ENCODE assay signal across 8 cellular contexts in genomic region chr4:67327245-67327860, GRCh38.
DNase-seq lines count a peak whose midpoint lies in the region; ATAC-seq and TF ChIP-seq lines count a peak whose summit lies in the region.

No MANE protein-coding gene starts in this region.

- intact Hi-C loops in uterus (cut with DNase I; ENCODE audit: low total_unique reads), result no loop called here

- H3K4me3 ChIP-seq in fibroblast of villous mesenchyme (ENCODE audit: low read depth, low read length) (no peak overlapping the region), uterus (no peak overlapping the region)

- peak; percentile 25 for DNase-seq in Daoy (ENCODE audit: low read depth)
- DNase-seq in NCI-H748 treated with DMSO at 0.1 percent for 48 hours (lab: John Stamatoyannopoulos, UW), result peak; percentile 15
- peak; percentile 31 for DNase-seq in activated T-cell treated with anti-CD3 and anti-CD28 coated beads for 4 hours
- peak; percentile 51 for DNase-seq in fibroblast of villous mesenchyme (ENCODE audit: low read depth)
- peak in 35 of 56 donors; percentile 0 to 67 (median 16) for DNase-seq in nucleus accumbens (lab: John Stamatoyannopoulos, UW)
- peak; percentile 18 to 20 for DNase-seq in uterus

- no peaks in the 10 kb centered on the region for H3K9me3 ChIP-seq in uterus

- no peaks in the 10 kb centered on the region for H3K36me3 ChIP-seq in uterus

- no peaks in the 10 kb centered on the region for H3K27me3 ChIP-seq in uterus

- TF ChIP-seq POLR2A in uterus (IDR thresholded peaks at IDR 0.05), result no peak

- no peaks in the 10 kb centered on the region for H3K4me1 ChIP-seq in uterus

- ATAC-seq in GM19468 (IDR thresholded peaks at IDR 0.05; ENCODE audit: extremely low read depth, unreplicated experiment) (peak; percentile 92), HG03521 (IDR thresholded peaks at IDR 0.05; ENCODE audit: unreplicated experiment) (peak; percentile 96)

- no peak overlapping the region for H3K27ac ChIP-seq in uterus

- TF ChIP-seq CTCF in fibroblast of villous mesenchyme (IDR thresholded peaks at IDR 0.05; ENCODE audit: insufficient read depth, low read depth, low read length) (peak; percentile 89), uterus (IDR thresholded peaks at IDR 0.05) (peak; percentile 55 to 73 (median 70))
